In genomic region chr7:115097175-115097671, GRCh38 we compare ENCODE assay signal across 11 cellular contexts.
A peak's percentile ranks its signal among the peaks of the same experiment; 100 is the strongest.
DNase-seq lines count a peak whose midpoint lies in the region; ATAC-seq and TF ChIP-seq lines count a peak whose summit lies in the region.
"Had no signal": no experiment of that assay in that cellular context is flagged by ENCODE, and none has a peak within 500 bp of the region (broad histone marks: within the 10 kb centered on the region; RNA-seq: fewer than 3 reads in every experiment).

No MANE protein-coding gene starts in this region.

- no peak overlapping the region for H3K4me3 ChIP-seq in SJSA1
- no peak overlapping the region for H3K4me3 ChIP-seq in fibroblast of the aortic adventitia (ENCODE audit: low read depth, low read length)
- no peak overlapping the region for H3K4me3 ChIP-seq in right cardiac atrium (ENCODE audit: low read length)

- ATAC-seq in right cardiac atrium = no peak

- H3K36me3 ChIP-seq in SJSA1 = no peaks in the 10 kb centered on the region

- H3K4me1 ChIP-seq in SJSA1 (replicated peaks) (peaks cover 56% of the 10 kb centered on the region), right cardiac atrium (ENCODE audit: control insufficient read depth, insufficient read depth, low read length) (peaks cover 5% of the 10 kb centered on the region)

- DNase-seq in A172 (ENCODE audit: low spot score) (peak; percentile 50), H4 (ENCODE audit: low spot score) (peak; percentile 75), SJSA1 (ENCODE audit: low read depth in 1 of 2, low spot score in 2 of 2) (peak; percentile 46 to 87), fibroblast of the aortic adventitia (ENCODE audit: low read depth) (peak; percentile 47), right cardiac atrium (no peak), DMS153 treated with DMSO at 0.1 percent for 48 hours (lab: John Stamatoyannopoulos, UW; ENCODE audit: unreplicated experiment) (no peak), NCI-H524 (lab: John Stamatoyannopoulos, UW) (no peak)
- no peak for DNase-seq in activated CD4-positive, alpha-beta T cell treated with anti-CD3 and anti-CD28 coated beads for 4 hours
- DNase-seq: activated naive CD4-positive, alpha-beta T cell treated with anti-CD3 and anti-CD28 coated beads, Interleukin-2, amount 50 U/mL, for 16 hours; AML-193; stimulated activated CD4-positive, alpha-beta T cell treated with anti-CD3 and anti-CD28 coated beads, Interleukin-4, amount 100 ng/mL, for 4 hours had no signal

- H3K27me3 ChIP-seq in SJSA1 (replicated peaks) (no peaks in the 10 kb centered on the region), right cardiac atrium (ENCODE audit: control insufficient read depth, insufficient read depth) (no peaks in the 10 kb centered on the region)

- H3K27ac ChIP-seq in SJSA1 = peak overlapping the region; percentile 82
- no peak overlapping the region for H3K27ac ChIP-seq in right cardiac atrium (ENCODE audit: low read length)

- no peaks in the 10 kb centered on the region for H3K9me3 ChIP-seq in SJSA1 (replicated peaks)
- no peaks in the 10 kb centered on the region for H3K9me3 ChIP-seq in right cardiac atrium (ENCODE audit: control insufficient read depth, low read length)

- WGBS in right cardiac atrium = 55% methylated on average over 3 of the region's 3 CpGs

- intact Hi-C loops in right cardiac atrium (cut with DNase I) = no loop called here

- no peak for TF ChIP-seq CTCF in fibroblast of the aortic adventitia (IDR thresholded peaks at IDR 0.05; ENCODE audit: insufficient read depth, low read length)

Comparison
In these comparisons a context has a peak if more than half of its experiments do, and no peak if none do; other contexts are left out.
1. DNase-seq: peak in A172 (single experiment), H4 (single experiment), SJSA1 (2 of 2) and fibroblast of the aortic adventitia (single experiment); none in right cardiac atrium (0 of 3), DMS153 treated with DMSO at 0.1 percent for 48 hours (single experiment), activated CD4-positive, alpha-beta T cell treated with anti-CD3 and anti-CD28 coated beads for 4 hours (0 of 2) and NCI-H524 (0 of 2).